Comparison of ENCODE assay signal across 1 cellular context in genomic region chr7:99568770-99569169, GRCh38. TPM values are rescaled to one million over a fixed set of nuclear protein-coding genes. Genes with fewer than 3 reads are reported as not detected.
"Had no signal": no experiment of that assay in that cellular context is flagged by ENCODE, and none has a peak within 500 bp of the region (broad histone marks: within the 10 kb centered on the region; RNA-seq: fewer than 3 reads in every experiment).

No MANE protein-coding gene starts in this region.

RNA-seq across cellular contexts. Expression of gene TMEM225B, which starts 29.3 kb away (rescaled TPM):
- total RNA-seq: cardiac septum had no signal
